Comparison of ENCODE assay signal across 12 cellular contexts in genomic region chr14:57493467-57494181, GRCh38. TPM values are rescaled to one million over a fixed set of nuclear protein-coding genes. Genes with fewer than 3 reads are reported as not detected.
DNase-seq lines count a peak whose midpoint lies in the region; ATAC-seq and TF ChIP-seq lines count a peak whose summit lies in the region.
"Had no signal": no experiment of that assay in that cellular context is flagged by ENCODE, and none has a peak within 500 bp of the region (broad histone marks: within the 10 kb centered on the region; RNA-seq: fewer than 3 reads in every experiment).

CCDC198 (minus strand) TSS chr14:57493857; CDS start chr14:57493715, 142 bp downstream.

- no peaks in the 10 kb centered on the region for H3K36me3 Mint-ChIP-seq in activated CD8-positive, alpha-beta T cell treated with anti-CD3 and anti-CD28 coated beads for 36 hours (ENCODE audit: low read depth)
- no peaks in the 10 kb centered on the region for H3K36me3 Mint-ChIP-seq in activated T-cell treated with anti-CD3 and anti-CD28 coated beads, Interleukin-2, amount 50 U/mL, for 24 hours (ENCODE audit: low read depth)

- H3K36me3 ChIP-seq in thyroid gland (no peaks in the 10 kb centered on the region), brain microvascular endothelial cell (replicated peaks) (no peaks in the 10 kb centered on the region)

- no peaks in the 10 kb centered on the region for H3K4me1 ChIP-seq in thyroid gland

- ATAC-seq in HG02973 (IDR thresholded peaks at IDR 0.05; ENCODE audit: unreplicated experiment): peak; percentile 75
- ATAC-seq in activated CD8-positive, alpha-beta T cell treated with anti-CD3 and anti-CD28 coated beads for 36 hours: peak; percentile 45
- ATAC-seq in GM19328 (IDR thresholded peaks at IDR 0.05; ENCODE audit: unreplicated experiment): no peak

- CTCF ChIA-PET in activated CD8-positive, alpha-beta T cell treated with anti-CD3 and anti-CD28 coated beads for 36 hours (lab: Charles Lee): no interaction called here

- peak; percentile 99 for DNase-seq in ACHN
- peak; percentile 2 for DNase-seq in activated CD8-positive, alpha-beta T cell treated with anti-CD3 and anti-CD28 coated beads for 36 hours
- no peak for DNase-seq in thyroid gland
- no peak for DNase-seq in brain microvascular endothelial cell
- no peak for DNase-seq in activated T-cell treated with anti-CD3 and anti-CD28 coated beads, Interleukin-2, amount 50 U/mL, for 24 hours
- DNase-seq: effector CD8-positive, alpha-beta T cell; NCI-H1048 had no signal

- POLR2A ChIA-PET in activated CD8-positive, alpha-beta T cell treated with anti-CD3 and anti-CD28 coated beads for 36 hours (lab: Charles Lee): no interaction called here

- in situ Hi-C loops in ACHN (cut with HindIII; ENCODE audit: low pct_ligation_motif_present, low pct_unique_long_range_greater_than_20kb, low sequenced_read_pairs) (no loop called here), brain microvascular endothelial cell (cut with HindIII; ENCODE audit: low pct_ligation_motif_present, low sequenced_read_pairs) (no loop called here)

- H3K27me3 ChIP-seq in thyroid gland (no peaks in the 10 kb centered on the region), brain microvascular endothelial cell (replicated peaks) (no peaks in the 10 kb centered on the region)

- no peak within 1 kb of the TSS for H3K4me3 Mint-ChIP-seq in activated CD8-positive, alpha-beta T cell treated with anti-CD3 and anti-CD28 coated beads for 36 hours
- no peak within 1 kb of the TSS for H3K4me3 Mint-ChIP-seq in activated T-cell treated with anti-CD3 and anti-CD28 coated beads, Interleukin-2, amount 50 U/mL, for 24 hours
- H3K4me3 Mint-ChIP-seq: stimulated activated naive CD8-positive, alpha-beta T cell treated with anti-CD3 and anti-CD28 coated beads, Interleukin-15, Interleukin-2, amounts not matched to agents 100 ng/mL and 50 ng/mL, for 24 hours had no signal

- TF ChIP-seq CTCF in activated CD8-positive, alpha-beta T cell treated with anti-CD3 and anti-CD28 coated beads for 36 hours (IDR thresholded peaks at IDR 0.05): no peak
- TF ChIP-seq CTCF in thyroid gland (IDR thresholded peaks at IDR 0.05) (no peak), brain microvascular endothelial cell (IDR thresholded peaks at IDR 0.05; ENCODE audit: low read depth, low read length, missing control alignments) (no peak)

- H3K27me3 Mint-ChIP-seq in activated CD8-positive, alpha-beta T cell treated with anti-CD3 and anti-CD28 coated beads for 36 hours: peaks cover 3% of the 10 kb centered on the region
- peaks cover 7% of the 10 kb centered on the region for H3K27me3 Mint-ChIP-seq in activated T-cell treated with anti-CD3 and anti-CD28 coated beads, Interleukin-2, amount 50 U/mL, for 24 hours

- intact Hi-C loops in activated CD8-positive, alpha-beta T cell treated with anti-CD3 and anti-CD28 coated beads for 36 hours (cut with micrococcal nuclease): no loop called here
- intact Hi-C loops in thyroid gland (cut with DNase I): no loop called here

- peaks cover 13% of the 10 kb centered on the region for H3K4me1 Mint-ChIP-seq in activated CD8-positive, alpha-beta T cell treated with anti-CD3 and anti-CD28 coated beads for 36 hours (ENCODE audit: low read depth)
- H3K4me1 Mint-ChIP-seq in activated T-cell treated with anti-CD3 and anti-CD28 coated beads, Interleukin-2, amount 50 U/mL, for 24 hours (ENCODE audit: low read depth): peaks cover 1% of the 10 kb centered on the region

- no peak within 1 kb of the TSS for H3K27ac ChIP-seq in thyroid gland
- H3K27ac ChIP-seq in brain microvascular endothelial cell: no peak within 1 kb of the TSS

- TF ChIP-seq POLR2A in GM19193 (IDR thresholded peaks at IDR 0.05; ENCODE audit: extremely low read depth, insufficient read depth, insufficient read length): peak; percentile 32
- no peak for TF ChIP-seq POLR2A in thyroid gland (IDR thresholded peaks at IDR 0.05)

- 52 to 60% methylated on average over 6 of the region's 6 CpGs for WGBS in thyroid gland, 2 donors

- H3K27ac Mint-ChIP-seq in activated CD8-positive, alpha-beta T cell treated with anti-CD3 and anti-CD28 coated beads for 36 hours: no peak within 1 kb of the TSS
- H3K27ac Mint-ChIP-seq in activated T-cell treated with anti-CD3 and anti-CD28 coated beads, Interleukin-2, amount 50 U/mL, for 24 hours: no peak within 1 kb of the TSS
- H3K27ac Mint-ChIP-seq: stimulated activated naive CD8-positive, alpha-beta T cell treated with anti-CD3 and anti-CD28 coated beads, Interleukin-15, Interleukin-2, amounts not matched to agents 100 ng/mL and 50 ng/mL, for 24 hours had no signal

- no peaks in the 10 kb centered on the region for H3K9me3 Mint-ChIP-seq in activated CD8-positive, alpha-beta T cell treated with anti-CD3 and anti-CD28 coated beads for 36 hours
- H3K9me3 Mint-ChIP-seq in activated T-cell treated with anti-CD3 and anti-CD28 coated beads, Interleukin-2, amount 50 U/mL, for 24 hours: no peaks in the 10 kb centered on the region
- H3K9me3 Mint-ChIP-seq: stimulated activated naive CD8-positive, alpha-beta T cell treated with anti-CD3 and anti-CD28 coated beads, Interleukin-15, Interleukin-2, amounts not matched to agents 100 ng/mL and 50 ng/mL, for 24 hours had no signal

- H3K4me3 ChIP-seq in thyroid gland (replicated peaks in 1 of 3) (no peak within 1 kb of the TSS), brain microvascular endothelial cell (ENCODE audit: low read depth, low read length) (no peak within 1 kb of the TSS)

- H3K9me3 ChIP-seq in thyroid gland: no peaks in the 10 kb centered on the region

RNA-seq across cellular contexts. Expression of gene CCDC198, which starts in this region (rescaled TPM):
- not detected for total RNA-seq in activated CD8-positive, alpha-beta T cell treated with anti-CD3 and anti-CD28 coated beads for 36 hours
- total RNA-seq in thyroid gland: not detected
- total RNA-seq: skeletal muscle tissue had no signal

Comparison
In these comparisons a context has a peak if more than half of its experiments do, and no peak if none do; other contexts are left out.
1. Peak in DNase-seq and ATAC-seq in activated CD8-positive, alpha-beta T cell treated with anti-CD3 and anti-CD28 coated beads for 36 hours; RNA of the gene not detected or under 1 TPM.